ENCODE assay signal across 1 cellular context in genomic region chr6:17703256-17703694, GRCh38.
TF ChIP-seq lines count a peak whose summit lies in the region.

No MANE protein-coding gene starts in this region.

TF ChIP-seq in A549, 52 proteins besides CTCF, POLR2A, EP300 and RAD21 (continued from another document):
- TF ChIP-seq ELK1 (IDR thresholded peaks at IDR 0.05; ENCODE audit: low read depth, low read length) = no peak
